Comparison of ENCODE assay signal across 8 cellular contexts in genomic region chr1:25695066-25695990, GRCh38.
DNase-seq lines count a peak whose midpoint lies in the region; ATAC-seq and TF ChIP-seq lines count a peak whose summit lies in the region.

No MANE protein-coding gene starts in this region.

- H3K27ac ChIP-seq in ascending aorta (peak overlapping the region; percentile 81 to 83), iPS-20b (ENCODE audit: low read length) (no peak overlapping the region), smooth muscle cell (ENCODE audit: low read depth) (peak overlapping the region; percentile 94)

- H3K9me3 ChIP-seq in ascending aorta = no peaks in the 10 kb centered on the region
- H3K9me3 ChIP-seq in iPS-20b (ENCODE audit: insufficient read depth, low read depth, low read length) = no peaks in the 10 kb centered on the region
- no peaks in the 10 kb centered on the region for H3K9me3 ChIP-seq in smooth muscle cell (replicated peaks; ENCODE audit: low read depth)

- H3K4me3 ChIP-seq in ascending aorta = peak overlapping the region in 1 of 2 donors; percentile 7
- H3K4me3 ChIP-seq in iPS-20b (ENCODE audit: low read length) = no peak overlapping the region
- H3K4me3 ChIP-seq in smooth muscle cell = no peak overlapping the region

- H3K27me3 ChIP-seq in ascending aorta (no peaks in the 10 kb centered on the region), iPS-20b (ENCODE audit: insufficient read depth, low read length) (no peaks in the 10 kb centered on the region), smooth muscle cell (ENCODE audit: low read depth) (no peaks in the 10 kb centered on the region)

- CTCF ChIA-PET in activated CD8-positive, alpha-beta T cell treated with anti-CD3 and anti-CD28 coated beads for 36 hours (lab: Charles Lee) = interaction anchor here (0.9 to 1.3 kb wide), 6 partner anchors 9 to 76 kb away, joined by 3 read pairs; no protein-coding TSS in a partner anchor
- CTCF ChIA-PET in activated CD8-positive, alpha-beta T cell treated with anti-CD3 and anti-CD28 coated beads, Interleukin-2, amount 10 ng/mL, durations not matched to agents 7 days and 5 days (lab: Charles Lee) = interaction anchor here (0.7 to 1.1 kb wide), 2 partner anchors 9 to 18 kb away, joined by 3 read pairs; no protein-coding TSS in a partner anchor

- peaks cover 39% of the 10 kb centered on the region for H3F3A ChIP-seq in smooth muscle cell (ENCODE audit: low read depth)

- no peaks in the 10 kb centered on the region for H3K36me3 Mint-ChIP-seq in activated CD8-positive, alpha-beta T cell treated with anti-CD3 and anti-CD28 coated beads for 36 hours (ENCODE audit: low read depth)
- peaks cover 5% of the 10 kb centered on the region for H3K36me3 Mint-ChIP-seq in activated CD8-positive, alpha-beta T cell treated with anti-CD3 and anti-CD28 coated beads, Interleukin-2, amount 10 ng/mL, durations not matched to agents 7 days and 5 days (ENCODE audit: low read depth)

- intact Hi-C loops in activated CD8-positive, alpha-beta T cell treated with anti-CD3 and anti-CD28 coated beads for 36 hours (cut with micrococcal nuclease) = no loop called here
- intact Hi-C loops in ascending aorta (cut with DNase I) = loop anchor here (1.0 to 5.0 kb wide), 4 partner anchors 38 to 153 kb away; partner anchors contain the start of genes LDLRAP1 and MAN1C1

- peaks cover 10 to 44% of the 10 kb centered on the region in 2 donors for H3K4me1 ChIP-seq in ascending aorta
- H3K4me1 ChIP-seq in iPS-20b (ENCODE audit: insufficient read depth, low read length) = peaks cover 29% of the 10 kb centered on the region
- peaks cover 29% of the 10 kb centered on the region for H3K4me1 ChIP-seq in smooth muscle cell (ENCODE audit: low read depth)

- 55% methylated on average over 22 of the region's 22 CpGs for WGBS in smooth muscle cell (ENCODE audit: low lambda C conversion rate)

- peak overlapping the region; percentile 22 for H3K4me3 Mint-ChIP-seq in activated CD8-positive, alpha-beta T cell treated with anti-CD3 and anti-CD28 coated beads for 36 hours
- no peak overlapping the region for H3K4me3 Mint-ChIP-seq in activated CD8-positive, alpha-beta T cell treated with anti-CD3 and anti-CD28 coated beads, Interleukin-2, amount 10 ng/mL, durations not matched to agents 7 days and 5 days

- peak overlapping the region; percentile 73 for H3K4me2 ChIP-seq in smooth muscle cell

- H3K9ac ChIP-seq in iPS-20b (ENCODE audit: low read depth, low read length) = peak overlapping the region; percentile 35; the same call in 1 of the 2 replicates
- H3K9ac ChIP-seq in smooth muscle cell (ENCODE audit: low read depth) = peak overlapping the region; percentile 38

- no peak for TF ChIP-seq CTCF in activated CD8-positive, alpha-beta T cell treated with anti-CD3 and anti-CD28 coated beads for 36 hours (IDR thresholded peaks at IDR 0.05)
- peak in 2 of 3 experiments; percentile 7 to 18 for TF ChIP-seq CTCF in ascending aorta (IDR thresholded peaks at IDR 0.05)
- TF ChIP-seq CTCF in smooth muscle cell (IDR thresholded peaks at IDR 0.05; ENCODE audit: borderline replicate concordance, insufficient read depth, poor library complexity, severe bottlenecking) = no peak

- H3K36me3 ChIP-seq in ascending aorta (no peaks in the 10 kb centered on the region), iPS-20b (ENCODE audit: insufficient read depth, low read depth, low read length) (no peaks in the 10 kb centered on the region), smooth muscle cell (ENCODE audit: low read depth) (no peaks in the 10 kb centered on the region)

- H3K4me1 Mint-ChIP-seq in activated CD8-positive, alpha-beta T cell treated with anti-CD3 and anti-CD28 coated beads for 36 hours (ENCODE audit: low read depth) = peaks cover 47% of the 10 kb centered on the region
- H3K4me1 Mint-ChIP-seq in activated CD8-positive, alpha-beta T cell treated with anti-CD3 and anti-CD28 coated beads, Interleukin-2, amount 10 ng/mL, durations not matched to agents 7 days and 5 days (ENCODE audit: low read depth) = peaks cover 32% of the 10 kb centered on the region

- H3K27me3 Mint-ChIP-seq in activated CD8-positive, alpha-beta T cell treated with anti-CD3 and anti-CD28 coated beads for 36 hours = no peaks in the 10 kb centered on the region
- H3K27me3 Mint-ChIP-seq in activated CD8-positive, alpha-beta T cell treated with anti-CD3 and anti-CD28 coated beads, Interleukin-2, amount 10 ng/mL, durations not matched to agents 7 days and 5 days (ENCODE audit: low read depth) = peaks cover 3% of the 10 kb centered on the region

- no peak for ATAC-seq in activated CD8-positive, alpha-beta T cell treated with anti-CD3 and anti-CD28 coated beads for 36 hours
- ATAC-seq in activated CD8-positive, alpha-beta T cell treated with anti-CD3 and anti-CD28 coated beads, Interleukin-2, amount 10 ng/mL, durations not matched to agents 7 days and 5 days = no peak
- no peak for ATAC-seq in HG03565 (IDR thresholded peaks at IDR 0.05; ENCODE audit: unreplicated experiment)
- no peak for ATAC-seq in GM21723 (IDR thresholded peaks at IDR 0.05; ENCODE audit: unreplicated experiment)
- ATAC-seq in HG03521 (IDR thresholded peaks at IDR 0.05; ENCODE audit: unreplicated experiment) = no peak

- H2AFZ ChIP-seq in smooth muscle cell (ENCODE audit: low read depth) = no peak overlapping the region

- no peak for DNase-seq in activated CD8-positive, alpha-beta T cell treated with anti-CD3 and anti-CD28 coated beads for 36 hours
- no peak for DNase-seq in activated CD8-positive, alpha-beta T cell treated with anti-CD3 and anti-CD28 coated beads, Interleukin-2, amount 10 ng/mL, durations not matched to agents 7 days and 5 days
- DNase-seq in ascending aorta (ENCODE audit: low spot score in 2 of 2) (peak; percentile 44 to 94), smooth muscle cell (lab: John Stamatoyannopoulos, UW; ENCODE audit: unreplicated experiment) (no peak)

- no peaks in the 10 kb centered on the region for H3K79me2 ChIP-seq in smooth muscle cell (ENCODE audit: low read depth)

- peak overlapping the region; percentile 71 for H3K27ac Mint-ChIP-seq in activated CD8-positive, alpha-beta T cell treated with anti-CD3 and anti-CD28 coated beads for 36 hours
- H3K27ac Mint-ChIP-seq in activated CD8-positive, alpha-beta T cell treated with anti-CD3 and anti-CD28 coated beads, Interleukin-2, amount 10 ng/mL, durations not matched to agents 7 days and 5 days = no peak overlapping the region

- POLR2A ChIA-PET in activated CD8-positive, alpha-beta T cell treated with anti-CD3 and anti-CD28 coated beads for 36 hours (lab: Charles Lee) = interaction anchor here (0.9 to 1.3 kb wide), 2 partner anchors 48 to 60 kb away, joined by 3 read pairs; no protein-coding TSS in a partner anchor
- POLR2A ChIA-PET in activated CD8-positive, alpha-beta T cell treated with anti-CD3 and anti-CD28 coated beads, Interleukin-2, amount 10 ng/mL, durations not matched to agents 7 days and 5 days (lab: Charles Lee) = no interaction called here

- H3K9me3 Mint-ChIP-seq in activated CD8-positive, alpha-beta T cell treated with anti-CD3 and anti-CD28 coated beads for 36 hours = no peaks in the 10 kb centered on the region
- H3K9me3 Mint-ChIP-seq in activated CD8-positive, alpha-beta T cell treated with anti-CD3 and anti-CD28 coated beads, Interleukin-2, amount 10 ng/mL, durations not matched to agents 7 days and 5 days (ENCODE audit: insufficient read depth) = no peaks in the 10 kb centered on the region

- no peaks in the 10 kb centered on the region for H4K20me1 ChIP-seq in smooth muscle cell (ENCODE audit: low read depth)

Comparison
In these comparisons a context has a peak if more than half of its experiments do, and no peak if none do; other contexts are left out.
1. DNase-seq: peak in ascending aorta (2 of 2); none in activated CD8-positive, alpha-beta T cell treated with anti-CD3 and anti-CD28 coated beads for 36 hours (single experiment), activated CD8-positive, alpha-beta T cell treated with anti-CD3 and anti-CD28 coated beads, Interleukin-2, amount 10 ng/mL, durations not matched to agents 7 days and 5 days (single experiment) and smooth muscle cell (single experiment).
2. CTCF ChIP-seq: peak in ascending aorta (2 of 3); none in activated CD8-positive, alpha-beta T cell treated with anti-CD3 and anti-CD28 coated beads for 36 hours (single experiment) and smooth muscle cell (single experiment).